ENCODE assay signal across 8 cellular contexts in genomic region chr10:102432162-102432950, GRCh38. TPM values are rescaled to one million over a fixed set of nuclear protein-coding genes. Genes with fewer than 3 reads are reported as not detected.
A peak's percentile ranks its signal among the peaks of the same experiment; 100 is the strongest.
DNase-seq lines count a peak whose midpoint lies in the region; ATAC-seq and TF ChIP-seq lines count a peak whose summit lies in the region.

Gene CUEDC2, minus strand, starts transcription at chr10:102432574. Its CDS starts 7,386 bp downstream, at chr10:102425188.

- H3K36me3 ChIP-seq in heart left ventricle: no peaks in the 10 kb centered on the region

- peak within 1 kb of the TSS; percentile 67 to 99 (median 91) for H3K4me3 ChIP-seq in heart left ventricle

- TF ChIP-seq CTCF in GM13976 (IDR thresholded peaks at IDR 0.05; ENCODE audit: borderline replicate concordance, control extremely low read depth, extremely low read depth, insufficient read depth, missing control alignments): no peak
- no peak for TF ChIP-seq CTCF in heart left ventricle (IDR thresholded peaks at IDR 0.05)

- H3K27ac ChIP-seq in heart left ventricle: peak within 1 kb of the TSS; percentile 43 to 91 (median 88)

- peaks cover 0 to 12% (median 0%) of the 10 kb centered on the region in 9 donors for H3K27me3 ChIP-seq in heart left ventricle

- ATAC-seq in HG02870 (IDR thresholded peaks at IDR 0.05; ENCODE audit: unreplicated experiment): peak; percentile 83
- peak; percentile 96 to 98 (median 96) for ATAC-seq in heart left ventricle

- intact Hi-C loops in T-helper 1 cell treated with Interleukin-12 subunit alpha and Interleukin-12 subunit beta and Interleukin-4 antibody, amounts not matched to agents 30 ng/mL and 1 ng/mL, for 36 hours (cut with micrococcal nuclease): loop anchor here (1.0 to 10.0 kb wide), 14 partner anchors 11 to 964 kb away; partner anchors contain the start of genes ACTR1A, ARL3, ATP5MK and GBF1
- intact Hi-C loops in heart left ventricle (cut with DNase I): loop anchor here in 1 of 10 donors (2.0 kb wide), 1 partner anchor 70 kb away; the partner anchor contains the start of genes ACTR1A and SUFU
- intact Hi-C loops in posterior vena cava (cut with DNase I): no loop called here

- DNase-seq in GM13976 (ENCODE audit: low spot score): peak; percentile 95
- peak; percentile 92 for DNase-seq in NCI-H146 treated with DMSO at 0.1 percent for 48 hours (lab: John Stamatoyannopoulos, UW; ENCODE audit: unreplicated experiment)
- DNase-seq in amniotic epithelial cell (ENCODE audit: low read depth): peak; percentile 95
- DNase-seq in heart left ventricle: peak; percentile 96 to 98 (median 97)
- peak; percentile 99 for DNase-seq in posterior vena cava (ENCODE audit: low spot score)
- DNase-seq in ureter (ENCODE audit: low spot score): peak; percentile 96

- TF ChIP-seq POLR2A in heart left ventricle (IDR thresholded peaks at IDR 0.05): peak in 1 of 2 donors; percentile 66

- H3K4me1 ChIP-seq in heart left ventricle: peaks cover 0 to 55% (median 12%) of the 10 kb centered on the region in 12 donors

- 0 to 1% (median 0%) methylated on average over 43 to 52 of the region's 52 CpGs for WGBS in heart left ventricle, 4 donors

- in situ Hi-C loops in GM13976 (cut with MboI; ENCODE audit: low sequenced_read_pairs, unreplicated experiment): no loop called here

- H3K9me3 ChIP-seq in heart left ventricle: no peaks in the 10 kb centered on the region

RNA-seq across cellular contexts. Expression of gene CUEDC2, which starts in this region (rescaled TPM):
- total RNA-seq in T-helper 1 cell treated with Interleukin-12 subunit alpha and Interleukin-12 subunit beta and Interleukin-4 antibody, amounts not matched to agents 30 ng/mL and 1 ng/mL, for 36 hours: 61.7 and 65.3 TPM in 2 replicates
- 100 to 1,000 TPM in 1 of 9 donors, 10 to 100 TPM in 8; 62.0 to 107 (median 79.2) TPM for total RNA-seq in heart left ventricle
- 10 to 100 TPM; 73.4 to 81.2 TPM for polyA plus RNA-seq in heart left ventricle
- 10 to 100 TPM; 35.7 to 40.9 TPM for total RNA-seq in posterior vena cava
- 51.9 TPM for total RNA-seq in ureter

Comparison
In these comparisons a context has a peak if more than half of its experiments do, and no peak if none do; other contexts are left out.
1. Peak in every context shown above with its lines: DNase-seq, ATAC-seq, H3K4me3 ChIP-seq and H3K27ac ChIP-seq.